ENCODE assay signal across 10 cellular contexts in genomic region chr2:73291461-73292315, GRCh38. TPM values are rescaled to one million over a fixed set of nuclear protein-coding genes. Genes with fewer than 3 reads are reported as not detected.
DNase-seq lines count a peak whose midpoint lies in the region; ATAC-seq and TF ChIP-seq lines count a peak whose summit lies in the region.
"Had no signal": no experiment of that assay in that cellular context is flagged by ENCODE, and none has a peak within 500 bp of the region (broad histone marks: within the 10 kb centered on the region; RNA-seq: fewer than 3 reads in every experiment).

No MANE protein-coding gene starts in this region.

- H3K9me2 ChIP-seq in Karpas-422 (replicated peaks; ENCODE audit: insufficient read depth, low read length) = no peaks in the 10 kb centered on the region

- H3K4me2 ChIP-seq in Karpas-422 (ENCODE audit: low read depth, low read length, poor library complexity, severe bottlenecking) = no peak overlapping the region

- H3K4me1 Mint-ChIP-seq in naive thymus-derived CD8-positive, alpha-beta T cell = peaks cover 6 to 22% (median 14%) of the 10 kb centered on the region in 4 donors

- TF ChIP-seq POLR2A in breast epithelium (IDR thresholded peaks at IDR 0.05) = no peak
- TF ChIP-seq POLR2A in gastrocnemius medialis (IDR thresholded peaks at IDR 0.05) = no peak

- POLR2A ChIA-PET in naive thymus-derived CD8-positive, alpha-beta T cell (lab: Charles Lee) = interaction anchor here (1.1 to 4.9 kb wide), 4 partner anchors 11 to 1666 kb away, joined by 3 to 27 read pairs (median 6); partner anchors contain the start of genes ALMS1, CCT7 and PRADC1

- H3K27me3 ChIP-seq in breast epithelium (peaks cover 12 to 65% of the 10 kb centered on the region in 2 donors), gastrocnemius medialis (peaks cover 65 to 79% (median 71%) of the 10 kb centered on the region in 3 donors), Karpas-422 (ENCODE audit: low read length) (no peaks in the 10 kb centered on the region; the same call in 1 of the 2 replicates)

- in situ Hi-C loops in gastrocnemius medialis (cut with MboI; ENCODE audit: low sequenced_read_pairs in 4 of 4) = no loop called here

- H3K9me3 Mint-ChIP-seq in naive thymus-derived CD8-positive, alpha-beta T cell = no peaks in the 10 kb centered on the region

- intact Hi-C loops in breast epithelium (cut with DNase I; ENCODE audit: low total_unique reads) = no loop called here
- intact Hi-C loops in gastrocnemius medialis (cut with DNase I; ENCODE audit: low total_unique reads) = no loop called here

- no peaks in the 10 kb centered on the region for H4K20me1 ChIP-seq in Karpas-422 (ENCODE audit: insufficient read depth, low read depth, low read length)

- peaks cover 26 to 59% (median 51%) of the 10 kb centered on the region in 5 donors for H3K27me3 Mint-ChIP-seq in naive thymus-derived CD8-positive, alpha-beta T cell

- no peaks in the 10 kb centered on the region for H3K36me3 Mint-ChIP-seq in naive thymus-derived CD8-positive, alpha-beta T cell

- H3K27ac Mint-ChIP-seq in naive thymus-derived CD8-positive, alpha-beta T cell = peak overlapping the region in 2 of 10 donors; percentile 11 to 25

- H3K9ac ChIP-seq in Karpas-422 (ENCODE audit: low read length) = no peak overlapping the region

- TF ChIP-seq CTCF in breast epithelium (IDR thresholded peaks at IDR 0.05) = no peak
- no peak for TF ChIP-seq CTCF in gastrocnemius medialis (IDR thresholded peaks at IDR 0.05 in 4 of 5, conservative IDR thresholded peaks at IDR 0.05 in 1 of 5)

- peak; percentile 13 to 26 for ATAC-seq in naive thymus-derived CD8-positive, alpha-beta T cell
- ATAC-seq in HG03521 (IDR thresholded peaks at IDR 0.05; ENCODE audit: unreplicated experiment) (no peak), gastrocnemius medialis (no peak), HG03469 (IDR thresholded peaks at IDR 0.05; ENCODE audit: unreplicated experiment) (no peak)

- H3K4me1 ChIP-seq in breast epithelium (peaks cover 0 to 11% of the 10 kb centered on the region in 2 donors), gastrocnemius medialis (no peaks in the 10 kb centered on the region), Karpas-422 (ENCODE audit: low read length) (peaks cover 8% of the 10 kb centered on the region)

- H3K4me3 ChIP-seq in breast epithelium = peak overlapping the region in 2 of 3 donors; percentile 23 to 57
- H3K4me3 ChIP-seq in gastrocnemius medialis = no peak overlapping the region
- H3K4me3 ChIP-seq in Karpas-422 (ENCODE audit: low read length) = no peak overlapping the region

- no peaks in the 10 kb centered on the region for H3K36me3 ChIP-seq in breast epithelium
- H3K36me3 ChIP-seq in gastrocnemius medialis = no peaks in the 10 kb centered on the region
- no peaks in the 10 kb centered on the region for H3K36me3 ChIP-seq in Karpas-422 (ENCODE audit: insufficient read depth, low read length)

- H2AFZ ChIP-seq in Karpas-422 (ENCODE audit: low read length) = no peak overlapping the region

- H3K27ac ChIP-seq in breast epithelium (no peak overlapping the region), gastrocnemius medialis (no peak overlapping the region), Karpas-422 (ENCODE audit: low read length) (no peak overlapping the region)

- H3K79me2 ChIP-seq in Karpas-422 (ENCODE audit: low read length) = no peaks in the 10 kb centered on the region

- no peaks in the 10 kb centered on the region for H3K9me3 ChIP-seq in breast epithelium
- H3K9me3 ChIP-seq in gastrocnemius medialis = no peaks in the 10 kb centered on the region
- H3K9me3 ChIP-seq in Karpas-422 (ENCODE audit: low read length) = no peaks in the 10 kb centered on the region

- peak overlapping the region; percentile 46 to 88 (median 80) for H3K4me3 Mint-ChIP-seq in naive thymus-derived CD8-positive, alpha-beta T cell

- DNase-seq in COR-L47 (lab: John Stamatoyannopoulos, UW) = peak; percentile 48
- DNase-seq in HuH-7.5 (ENCODE audit: low spot score) = peak; percentile 51
- no peak for DNase-seq in breast epithelium (ENCODE audit: low spot score in 2 of 2)
- DNase-seq in naive thymus-derived CD8-positive, alpha-beta T cell = peak in 3 of 10 donors; percentile 16 to 28 (median 27)
- no peak for DNase-seq in gastrocnemius medialis
- no peak for DNase-seq in Karpas-422

RNA-seq across cellular contexts. Expression of gene EGR4, which starts 1.7 kb away (rescaled TPM):
- total RNA-seq in breast epithelium (not detected), gastrocnemius medialis (not detected)
- total RNA-seq in naive thymus-derived CD8-positive, alpha-beta T cell = not detected
- not detected for polyA plus RNA-seq in naive thymus-derived CD8-positive, alpha-beta T cell
- 0.14 and 0.75 TPM in 2 replicates for total RNA-seq in Karpas-422 (2014; rRNA removed; shearing (Covaris generic); ENCODE audit: low replicate concordance)
- total RNA-seq: HT1080, temporal lobe had no signal

RNA-seq across cellular contexts. Expression of gene FBXO41, which starts 7.4 kb away (rescaled TPM):
- total RNA-seq in breast epithelium = 1 to 10 TPM; 1.6 to 4.0 (median 3.9) TPM
- 10 to 100 TPM; 26.5 to 28.0 TPM for total RNA-seq in naive thymus-derived CD8-positive, alpha-beta T cell
- 1 to 10 TPM; 1.0 to 2.7 (median 1.8) TPM for polyA plus RNA-seq in naive thymus-derived CD8-positive, alpha-beta T cell
- under 1 TPM in 3 of 4 donors, not detected in 1; 0.13 to 0.82 (median 0.23) TPM for total RNA-seq in gastrocnemius medialis
- 44.9 and 55.6 TPM in 2 replicates for total RNA-seq in Karpas-422 (2014; rRNA removed; shearing (Covaris generic); ENCODE audit: low replicate concordance)

RNA-seq across cellular contexts. Expression of gene CCT7, which starts 57.6 kb away (rescaled TPM):
- 100 to 1,000 TPM; 180 to 223 (median 187) TPM for total RNA-seq in breast epithelium
- 100 to 1,000 TPM; 206 to 217 TPM for total RNA-seq in naive thymus-derived CD8-positive, alpha-beta T cell
- 100 to 1,000 TPM; 294 to 306 (median 299) TPM for polyA plus RNA-seq in naive thymus-derived CD8-positive, alpha-beta T cell
- 100 to 1,000 TPM; 215 to 334 (median 284) TPM for total RNA-seq in gastrocnemius medialis
- total RNA-seq in Karpas-422 (2014; rRNA removed; shearing (Covaris generic); ENCODE audit: low replicate concordance) = 482 and 608 TPM in 2 replicates

RNA-seq across cellular contexts. Expression of gene PRADC1, which starts 58.6 kb away (rescaled TPM):
- total RNA-seq in breast epithelium (10 to 100 TPM; 21.6 to 49.6 (median 25.6) TPM), gastrocnemius medialis (100 to 1,000 TPM in 3 of 4 donors, 10 to 100 TPM in 1; 69.4 to 132 (median 104) TPM)
- total RNA-seq in naive thymus-derived CD8-positive, alpha-beta T cell = 10 to 100 TPM in 1 of 2 experiments, 1 to 10 TPM in 1; 7.8 to 10.7 TPM
- 10 to 100 TPM; 26.1 to 38.8 (median 27.6) TPM for polyA plus RNA-seq in naive thymus-derived CD8-positive, alpha-beta T cell
- 35.4 and 45.3 TPM in 2 replicates for total RNA-seq in Karpas-422 (2014; rRNA removed; shearing (Covaris generic); ENCODE audit: low replicate concordance)

Comparison
In these comparisons a context has a peak if more than half of its experiments do, and no peak if none do; other contexts are left out.
1. DNase-seq: peak in COR-L47 (single experiment) and HuH-7.5 (single experiment); none in breast epithelium (0 of 2), gastrocnemius medialis (0 of 2) and Karpas-422 (single experiment).
2. H3K4me3 ChIP-seq: peak in breast epithelium (2 of 3); none in gastrocnemius medialis (0 of 4) and Karpas-422 (single experiment).
3. ATAC-seq: peak in naive thymus-derived CD8-positive, alpha-beta T cell (2 of 2); none in HG03521 (single experiment), gastrocnemius medialis (0 of 2) and HG03469 (single experiment).